Comparison of ENCODE assay signal across 8 cellular contexts in the genomic region with DNA sequence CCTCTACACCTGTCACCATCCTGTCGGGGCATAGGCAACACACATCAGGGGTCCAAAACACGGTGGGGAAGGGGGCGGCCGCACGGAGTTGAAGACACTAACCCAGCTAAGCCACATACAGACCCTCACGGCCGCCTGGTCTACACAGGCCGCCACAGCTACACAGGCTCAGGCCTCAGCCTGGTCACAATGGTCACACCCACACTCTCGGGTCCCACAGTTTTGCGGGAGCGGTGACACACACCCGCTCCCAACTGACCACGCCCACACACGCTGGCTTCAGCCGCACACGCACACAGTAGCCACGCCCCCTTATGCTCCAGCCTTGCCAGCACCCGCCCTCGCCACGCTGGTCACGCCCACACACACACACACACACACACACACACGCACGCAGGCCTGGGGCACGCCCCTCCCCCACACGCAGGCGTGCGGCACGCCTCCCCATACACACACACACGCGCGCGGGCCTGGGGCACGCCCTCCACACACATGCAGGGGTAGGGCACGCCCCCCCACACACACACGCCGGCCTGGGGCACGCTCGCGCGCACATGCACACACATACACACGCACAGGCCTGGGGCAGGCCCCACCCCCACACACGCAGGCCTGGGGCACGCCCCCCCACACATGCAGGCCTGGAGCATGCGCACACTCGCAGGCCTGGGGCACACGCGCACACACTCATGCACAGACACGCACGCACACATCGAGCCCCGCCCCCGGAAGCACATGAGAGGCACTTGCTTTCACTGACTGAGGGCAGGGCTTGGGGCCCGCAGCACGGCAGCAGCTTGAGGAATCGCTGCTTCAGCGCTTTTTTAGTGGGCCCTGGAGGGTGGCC. TPM values are rescaled to one million over a fixed set of nuclear protein-coding genes. Genes with fewer than 3 reads are reported as not detected.
DNase-seq lines count a peak whose midpoint lies in the region; ATAC-seq, FAIRE-seq and TF ChIP-seq lines count a peak whose summit lies in the region.

No MANE protein-coding gene starts in this region.

- CTCF ChIA-PET in A673 (lab: Charles Lee) (interaction anchor here (1.6 kb wide), 1 partner anchor 10 kb away, joined by 7 read pairs; no protein-coding TSS in a partner anchor), HepG2 (lab: Yijun Ruan, JAX; ENCODE audit: low intra/inter-chr PET ratio, low total read pairs) (no interaction called here)

- TF ChIP-seq CTCF in A673 (conservative IDR thresholded peaks at IDR 0.05; ENCODE audit: low read depth, low read length) (no peak), colonic mucosa (IDR thresholded peaks at IDR 0.05) (no peak), HepG2 (CRISPR knock-in tag; IDR thresholded peaks at IDR 0.05) (no peak)

- BruUV-seq in A673 (replicated peaks; lab: Mats Ljungman, UMichigan) = no TSS peak
- BruUV-seq in HepG2 (replicated peaks; lab: Mats Ljungman, UMichigan) = no TSS peak

- H3K4me1 ChIP-seq in A673 (ENCODE audit: insufficient read depth, low read length, poor library complexity, severe bottlenecking) (peaks cover 10% of the 10 kb centered on the region), colonic mucosa (peaks cover 7% of the 10 kb centered on the region), HepG2 (ENCODE audit: insufficient read depth, low read length) (no peaks in the 10 kb centered on the region)

- H3K9ac ChIP-seq in colonic mucosa (ENCODE audit: low read depth in 2 of 2, low read length in 2 of 2) = peak overlapping the region; percentile 47 to 54
- H3K9ac ChIP-seq in HepG2 (ENCODE audit: insufficient read depth, low read depth, low read length) = no peak overlapping the region

- DNase-seq in A673 (ENCODE audit: low spot score) = peak; percentile 95
- DNase-seq in NCI-H2227 (lab: John Stamatoyannopoulos, UW; ENCODE audit: unreplicated experiment) = peak; percentile 94
- DNase-seq in activated CD4-positive, alpha-beta T cell treated with anti-CD3 and anti-CD28 coated beads for 48 hours = peak; percentile 92
- peak; percentile 95 for DNase-seq in colonic mucosa
- DNase-seq in HepG2 (ENCODE audit: low spot score) = no peak
- peak; percentile 92 for DNase-seq in stimulated activated CD4-positive, alpha-beta T cell treated with anti-CD3 and anti-CD28 coated beads, Interleukin-4, amount 100 ng/mL, for 1 hour

- H2AFZ ChIP-seq in HepG2 (ENCODE audit: low read length) = no peak overlapping the region

- 91% methylated on average over 34 of the region's 56 CpGs for WGBS in HepG2 (ENCODE audit: low lambda C conversion rate)

- no peaks in the 10 kb centered on the region for H3K79me2 ChIP-seq in HepG2 (ENCODE audit: insufficient read depth, low read length)

- peak overlapping the region; percentile 69 for H3K27ac ChIP-seq in A673 (ENCODE audit: low read depth, low read length, poor library complexity, severe bottlenecking)
- H3K27ac ChIP-seq in colonic mucosa = peak overlapping the region; percentile 50
- H3K27ac ChIP-seq in HepG2 (ENCODE audit: extremely low read length, insufficient read depth, low read length) = no peak overlapping the region

- intact Hi-C loops in A673 (cut with micrococcal nuclease; ENCODE audit: unreplicated experiment) = no loop called here
- intact Hi-C loops in colonic mucosa (cut with DNase I) = no loop called here
- intact Hi-C loops in HepG2 (cut with micrococcal nuclease; ENCODE audit: unreplicated experiment) = no loop called here

- H3K9me3 ChIP-seq in A673 (ENCODE audit: low read depth, low read length, poor library complexity, severe bottlenecking) (no peaks in the 10 kb centered on the region), colonic mucosa (no peaks in the 10 kb centered on the region), HepG2 (ENCODE audit: low read length) (no peaks in the 10 kb centered on the region)

- TF ChIP-seq POLR2A in HepG2 (IDR thresholded peaks at IDR 0.05; ENCODE audit: insufficient read depth in 1 of 2, low read depth in 2 of 2, low read length in 2 of 2) = 0 out of 4 replicates have a peak, but pooled peaks of 1 of the 2 experiments have one; percentile 22

- H3K27me3 ChIP-seq in A673 (replicated peaks; ENCODE audit: insufficient read depth, low read depth, low read length, poor library complexity) = no peaks in the 10 kb centered on the region
- H3K27me3 ChIP-seq in colonic mucosa = no peaks in the 10 kb centered on the region
- H3K27me3 ChIP-seq in HepG2 (ENCODE audit: control insufficient read depth in 1 of 2, insufficient read depth in 2 of 2, low read length in 2 of 2) = no peaks in the 10 kb centered on the region

- no peak overlapping the region for H3K4me2 ChIP-seq in HepG2 (ENCODE audit: low read depth, low read length)

- TF ChIP-seq RAD21 in HepG2 (CRISPR knock-in tag; IDR thresholded peaks at IDR 0.05) = no peak

- peak; percentile 65 for ATAC-seq in GM18868 (IDR thresholded peaks at IDR 0.05; ENCODE audit: unreplicated experiment)
- peak; percentile 45 for ATAC-seq in HG03097 (IDR thresholded peaks at IDR 0.05; ENCODE audit: low FRiP score, unreplicated experiment)
- no peak; the same call in 2 of the 3 replicates for ATAC-seq in HepG2

- no peak for FAIRE-seq in HepG2 (lab: Jason Lieb, UNC)

- POLR2A ChIA-PET in A673 (lab: Charles Lee; ENCODE audit: low non-redundant PET) = interaction anchor here (0.6 kb wide), 1 partner anchor 359 kb away, joined by 6 read pairs; no protein-coding TSS in a partner anchor
- POLR2A ChIA-PET in HepG2 (lab: Yijun Ruan, JAX) = no interaction called here

- no peaks in the 10 kb centered on the region for H4K20me1 ChIP-seq in HepG2 (ENCODE audit: insufficient read depth, low read length)

- H3K4me3 ChIP-seq in A673 (ENCODE audit: low read depth, low read length, poor library complexity, severe bottlenecking) (peak overlapping the region; percentile 46), colonic mucosa (peak overlapping the region; percentile 53), HepG2 (replicated peaks in 1 of 3; ENCODE audit: insufficient read depth in 1 of 3, low read depth in 2 of 3, low read length in 3 of 3) (no peak overlapping the region)

- TF ChIP-seq EP300 in HepG2 (IDR thresholded peaks at IDR 0.05; ENCODE audit: low read depth in 2 of 2, low read length in 2 of 2) (no peak), HepG2 (CRISPR knock-in tag; IDR thresholded peaks at IDR 0.05; ENCODE audit: borderline replicate concordance) (no peak)

- H3K36me3 ChIP-seq in A673 (ENCODE audit: insufficient read depth, low read length, poor library complexity, severe bottlenecking) = no peaks in the 10 kb centered on the region
- no peaks in the 10 kb centered on the region for H3K36me3 ChIP-seq in colonic mucosa
- H3K36me3 ChIP-seq in HepG2 (replicated peaks in 1 of 2; ENCODE audit: control insufficient read depth in 1 of 2, insufficient read depth in 2 of 2, low read length in 2 of 2) = 0 out of 5 replicates have a peak, but pooled peaks cover 0 to 4% of the 10 kb centered on the region in 2 experiments

- in situ Hi-C loops in HepG2 (cut with HindIII; ENCODE audit: extremely low pct_ligation_motif_present, low pct_unique_long_range_greater_than_20kb) = no loop called here

RNA-seq across cellular contexts. Expression of gene OGA, which starts 12.3 kb away (rescaled TPM):
- total RNA-seq in A673 (2021) = 109 and 114 TPM in 2 replicates
- 10 to 100 TPM; 70.4 to 77.8 TPM for total RNA-seq in colonic mucosa
- total RNA-seq in HepG2 (2016; rRNA removed; fragmentation: Illumina TruSeq; extraction: Trizol) = 33.2 and 36.5 TPM in 2 replicates
- total RNA-seq in HepG2 (2016; cell fraction: cytosol; rRNA removed; fragmentation: Illumina TruSeq; extraction: Trizol; ENCODE audit: low read depth) = 23.2 and 27.7 TPM in 2 replicates
- total RNA-seq in HepG2 (2016; cell fraction: insoluble cytoplasmic fraction; rRNA removed; fragmentation: Illumina TruSeq; extraction: Trizol) = 30.6 and 34.0 TPM in 2 replicates
- 23.7 and 29.9 TPM in 2 replicates for total RNA-seq in HepG2 (2016; cell fraction: membrane; rRNA removed; fragmentation: Illumina TruSeq; extraction: Trizol)
- total RNA-seq in HepG2 (2016; cell fraction: nucleus; rRNA removed; fragmentation: Illumina TruSeq; extraction: Trizol) = 50.1 and 59.4 TPM in 2 replicates
- polyA plus RNA-seq in HepG2 (2011; rRNA removed) = 35.5 and 39.8 TPM in 2 replicates
- polyA plus RNA-seq in HepG2 (2011; cell fraction: cytosol; rRNA removed) = 7.7 and 10.8 TPM in 2 replicates
- polyA plus RNA-seq in HepG2 (2011; cell fraction: nucleus; rRNA removed) = 66.7 and 69.3 TPM in 2 replicates
- 35.2 and 48.0 TPM in 2 replicates for polyA plus RNA-seq in HepG2 (2012)
- polyA plus RNA-seq in HepG2 (2016; cell fraction: cytosol; fragmentation: Illumina TruSeq; extraction: Trizol; ENCODE audit: low read depth) = 1.0 and 1.1 TPM in 2 replicates
- polyA plus RNA-seq in HepG2 (2016; cell fraction: insoluble cytoplasmic fraction; fragmentation: Illumina TruSeq; extraction: Trizol; ENCODE audit: low read depth) = 24.3 and 27.7 TPM in 2 replicates
- 2.9 and 3.6 TPM in 2 replicates for polyA plus RNA-seq in HepG2 (2016; cell fraction: membrane; fragmentation: Illumina TruSeq; extraction: Trizol; ENCODE audit: low read depth)
- 105 and 122 TPM in 2 replicates for polyA plus RNA-seq in HepG2 (2016; cell fraction: nucleus; fragmentation: Illumina TruSeq; extraction: Trizol; ENCODE audit: insufficient read depth, low read depth)
- polyA minus RNA-seq in HepG2 (2011; rRNA and poly(A)+ RNA removed; ENCODE audit: low replicate concordance) = 18.7 and 34.4 TPM in 2 replicates
- 18.9 and 20.4 TPM in 2 replicates for polyA minus RNA-seq in HepG2 (2011; cell fraction: cytosol; rRNA and poly(A)+ RNA removed)
- polyA minus RNA-seq in HepG2 (2011; cell fraction: nucleus; rRNA and poly(A)+ RNA removed) = 91.7 and 107 TPM in 2 replicates

RNA-seq across cellular contexts. Expression of gene KCNIP2, which starts 13.1 kb away (rescaled TPM):
- total RNA-seq in A673 (2021) (0.86 and 2.8 TPM in 2 replicates), colonic mucosa (1 to 10 TPM; 1.5 to 2.8 TPM), HepG2 (2016; rRNA removed; fragmentation: Illumina TruSeq; extraction: Trizol) (0.42 TPM in 1 of 2 replicates, not detected in the other)
- not detected in 2 replicates for total RNA-seq in HepG2 (2016; cell fraction: cytosol; rRNA removed; fragmentation: Illumina TruSeq; extraction: Trizol; ENCODE audit: low read depth)
- 0.13 and 0.52 TPM in 2 replicates for total RNA-seq in HepG2 (2016; cell fraction: insoluble cytoplasmic fraction; rRNA removed; fragmentation: Illumina TruSeq; extraction: Trizol)
- total RNA-seq in HepG2 (2016; cell fraction: membrane; rRNA removed; fragmentation: Illumina TruSeq; extraction: Trizol) = not detected in 2 replicates
- total RNA-seq in HepG2 (2016; cell fraction: nucleus; rRNA removed; fragmentation: Illumina TruSeq; extraction: Trizol) = 1.1 and 1.7 TPM in 2 replicates
- polyA plus RNA-seq in HepG2 (2011; rRNA removed) = 0.70 and 0.88 TPM in 2 replicates
- polyA plus RNA-seq in HepG2 (2011; cell fraction: cytosol; rRNA removed) = 0.13 TPM in 1 of 2 replicates, not detected in the other
- polyA plus RNA-seq in HepG2 (2011; cell fraction: nucleus; rRNA removed) = 3.4 and 3.8 TPM in 2 replicates
- 1.0 and 1.6 TPM in 2 replicates for polyA plus RNA-seq in HepG2 (2012)
- not detected in 2 replicates for polyA plus RNA-seq in HepG2 (2016; cell fraction: cytosol; fragmentation: Illumina TruSeq; extraction: Trizol; ENCODE audit: low read depth)
- not detected in 2 replicates for polyA plus RNA-seq in HepG2 (2016; cell fraction: insoluble cytoplasmic fraction; fragmentation: Illumina TruSeq; extraction: Trizol; ENCODE audit: low read depth)
- not detected in 2 replicates for polyA plus RNA-seq in HepG2 (2016; cell fraction: membrane; fragmentation: Illumina TruSeq; extraction: Trizol; ENCODE audit: low read depth)
- 2.7 and 2.9 TPM in 2 replicates for polyA plus RNA-seq in HepG2 (2016; cell fraction: nucleus; fragmentation: Illumina TruSeq; extraction: Trizol; ENCODE audit: insufficient read depth, low read depth)
- 1.2 and 2.3 TPM in 2 replicates for polyA minus RNA-seq in HepG2 (2011; rRNA and poly(A)+ RNA removed; ENCODE audit: low replicate concordance)
- polyA minus RNA-seq in HepG2 (2011; cell fraction: cytosol; rRNA and poly(A)+ RNA removed) = not detected in 2 replicates
- 4.1 and 7.7 TPM in 2 replicates for polyA minus RNA-seq in HepG2 (2011; cell fraction: nucleus; rRNA and poly(A)+ RNA removed)

RNA-seq across cellular contexts. Expression of gene NPM3, which starts 47.3 kb away (rescaled TPM):
- total RNA-seq in A673 (2021) (94.7 and 98.2 TPM in 2 replicates), colonic mucosa (10 to 100 TPM; 14.6 to 73.6 TPM), HepG2 (2016; rRNA removed; fragmentation: Illumina TruSeq; extraction: Trizol) (129 and 160 TPM in 2 replicates)
- 72.9 and 79.2 TPM in 2 replicates for total RNA-seq in HepG2 (2016; cell fraction: cytosol; rRNA removed; fragmentation: Illumina TruSeq; extraction: Trizol; ENCODE audit: low read depth)
- 127 and 156 TPM in 2 replicates for total RNA-seq in HepG2 (2016; cell fraction: insoluble cytoplasmic fraction; rRNA removed; fragmentation: Illumina TruSeq; extraction: Trizol)
- total RNA-seq in HepG2 (2016; cell fraction: membrane; rRNA removed; fragmentation: Illumina TruSeq; extraction: Trizol) = 118 and 120 TPM in 2 replicates
- total RNA-seq in HepG2 (2016; cell fraction: nucleus; rRNA removed; fragmentation: Illumina TruSeq; extraction: Trizol) = 40.1 and 46.2 TPM in 2 replicates
- 47.6 and 50.8 TPM in 2 replicates for polyA plus RNA-seq in HepG2 (2011; rRNA removed)
- 77.2 and 99.2 TPM in 2 replicates for polyA plus RNA-seq in HepG2 (2011; cell fraction: cytosol; rRNA removed)
- 35.2 and 42.2 TPM in 2 replicates for polyA plus RNA-seq in HepG2 (2011; cell fraction: nucleus; rRNA removed)
- polyA plus RNA-seq in HepG2 (2012) = 50.7 and 56.1 TPM in 2 replicates
- 74.7 and 76.8 TPM in 2 replicates for polyA plus RNA-seq in HepG2 (2016; cell fraction: cytosol; fragmentation: Illumina TruSeq; extraction: Trizol; ENCODE audit: low read depth)
- 123 and 134 TPM in 2 replicates for polyA plus RNA-seq in HepG2 (2016; cell fraction: insoluble cytoplasmic fraction; fragmentation: Illumina TruSeq; extraction: Trizol; ENCODE audit: low read depth)
- 94.9 and 101 TPM in 2 replicates for polyA plus RNA-seq in HepG2 (2016; cell fraction: membrane; fragmentation: Illumina TruSeq; extraction: Trizol; ENCODE audit: low read depth)
- 69.1 and 70.7 TPM in 2 replicates for polyA plus RNA-seq in HepG2 (2016; cell fraction: nucleus; fragmentation: Illumina TruSeq; extraction: Trizol; ENCODE audit: insufficient read depth, low read depth)
- 57.7 and 87.9 TPM in 2 replicates for polyA minus RNA-seq in HepG2 (2011; rRNA and poly(A)+ RNA removed; ENCODE audit: low replicate concordance)
- 11.6 and 28.0 TPM in 2 replicates for polyA minus RNA-seq in HepG2 (2011; cell fraction: cytosol; rRNA and poly(A)+ RNA removed)
- 4.2 and 7.6 TPM in 2 replicates for polyA minus RNA-seq in HepG2 (2011; cell fraction: nucleus; rRNA and poly(A)+ RNA removed)

RNA-seq across cellular contexts. Expression of gene FGF8, which starts 54.6 kb away (rescaled TPM):
- not detected in 2 replicates for total RNA-seq in A673 (2021)
- not detected for total RNA-seq in colonic mucosa
- total RNA-seq in HepG2 (2016; rRNA removed; fragmentation: Illumina TruSeq; extraction: Trizol) = not detected in 2 replicates
- not detected in 2 replicates for total RNA-seq in HepG2 (2016; cell fraction: cytosol; rRNA removed; fragmentation: Illumina TruSeq; extraction: Trizol; ENCODE audit: low read depth)
- total RNA-seq in HepG2 (2016; cell fraction: insoluble cytoplasmic fraction; rRNA removed; fragmentation: Illumina TruSeq; extraction: Trizol) = not detected in 2 replicates
- not detected in 2 replicates for total RNA-seq in HepG2 (2016; cell fraction: membrane; rRNA removed; fragmentation: Illumina TruSeq; extraction: Trizol)
- not detected in 2 replicates for total RNA-seq in HepG2 (2016; cell fraction: nucleus; rRNA removed; fragmentation: Illumina TruSeq; extraction: Trizol)
- polyA plus RNA-seq in HepG2 (2011; rRNA removed) = 0.26 TPM in 1 of 2 replicates, not detected in the other
- not detected in 2 replicates for polyA plus RNA-seq in HepG2 (2011; cell fraction: cytosol; rRNA removed)
- polyA plus RNA-seq in HepG2 (2011; cell fraction: nucleus; rRNA removed) = 0.37 and 0.80 TPM in 2 replicates
- polyA plus RNA-seq in HepG2 (2012) = not detected in 2 replicates
- not detected in 2 replicates for polyA plus RNA-seq in HepG2 (2016; cell fraction: cytosol; fragmentation: Illumina TruSeq; extraction: Trizol; ENCODE audit: low read depth)
- not detected in 2 replicates for polyA plus RNA-seq in HepG2 (2016; cell fraction: insoluble cytoplasmic fraction; fragmentation: Illumina TruSeq; extraction: Trizol; ENCODE audit: low read depth)
- not detected in 2 replicates for polyA plus RNA-seq in HepG2 (2016; cell fraction: membrane; fragmentation: Illumina TruSeq; extraction: Trizol; ENCODE audit: low read depth)
- polyA plus RNA-seq in HepG2 (2016; cell fraction: nucleus; fragmentation: Illumina TruSeq; extraction: Trizol; ENCODE audit: insufficient read depth, low read depth) = not detected in 2 replicates
- not detected in 2 replicates for polyA minus RNA-seq in HepG2 (2011; rRNA and poly(A)+ RNA removed; ENCODE audit: low replicate concordance)
- not detected in 2 replicates for polyA minus RNA-seq in HepG2 (2011; cell fraction: cytosol; rRNA and poly(A)+ RNA removed)
- polyA minus RNA-seq in HepG2 (2011; cell fraction: nucleus; rRNA and poly(A)+ RNA removed) = not detected in 2 replicates

Comparison
In these comparisons a context has a peak if more than half of its experiments do, and no peak if none do; other contexts are left out.
1. H3K4me3 ChIP-seq: peak in A673 (single experiment) and colonic mucosa (single experiment); none in HepG2 (0 of 3).